In genomic region chr2:6914829-6915228, GRCh38 we compare ENCODE assay signal across 11 cellular contexts. TPM values are rescaled to one million over a fixed set of nuclear protein-coding genes. Genes with fewer than 3 reads are reported as not detected.
DNase-seq lines count a peak whose midpoint lies in the region; ATAC-seq and TF ChIP-seq lines count a peak whose summit lies in the region.
"Had no signal": no experiment of that assay in that cellular context is flagged by ENCODE, and none has a peak within 500 bp of the region (broad histone marks: within the 10 kb centered on the region; RNA-seq: fewer than 3 reads in every experiment).

No MANE protein-coding gene starts in this region.

- peak overlapping the region; percentile 33 for H3K4me3 Mint-ChIP-seq in activated naive CD8-positive, alpha-beta T cell treated with anti-CD3 and anti-CD28 coated beads for 36 hours
- no peak overlapping the region for H3K4me3 Mint-ChIP-seq in T-helper 2 cell treated with Interferon-gamma antibody and Interleukin-4, amounts not matched to agents 5 μg/mL and 100 μg/mL, for 36 hours
- no peak overlapping the region for H3K4me3 Mint-ChIP-seq in GM23338

- H3K36me3 Mint-ChIP-seq in activated naive CD8-positive, alpha-beta T cell treated with anti-CD3 and anti-CD28 coated beads for 36 hours: peaks cover 67% of the 10 kb centered on the region
- H3K36me3 Mint-ChIP-seq in T-helper 2 cell treated with Interferon-gamma antibody and Interleukin-4, amounts not matched to agents 5 μg/mL and 100 μg/mL, for 36 hours (ENCODE audit: low read depth): peaks cover 49% of the 10 kb centered on the region
- peaks cover 4% of the 10 kb centered on the region; the same call in 2 of the 3 replicates for H3K36me3 Mint-ChIP-seq in GM23338 (ENCODE audit: low read depth)

- H3K4me1 ChIP-seq in GM23338 (ENCODE audit: insufficient read depth): peaks cover 8% of the 10 kb centered on the region

- no peaks in the 10 kb centered on the region for H4K20me1 ChIP-seq in GM23338 (replicated peaks; ENCODE audit: insufficient read depth)

- H2AFZ ChIP-seq in GM23338: no peak overlapping the region; the same call in 1 of the 2 replicates

- H3K4me2 ChIP-seq in GM23338: no peak overlapping the region

- peaks cover 4% of the 10 kb centered on the region; the same call in 1 of the 2 replicates for H3K79me2 ChIP-seq in GM23338 (replicated peaks; ENCODE audit: insufficient read depth)

- H3K36me3 ChIP-seq in kidney epithelial cell (ENCODE audit: control insufficient read depth, insufficient read depth, low read length) (no peaks in the 10 kb centered on the region), GM23338 (ENCODE audit: insufficient read depth) (no peaks in the 10 kb centered on the region)
- H3K36me3 ChIP-seq: right lobe of liver had no signal

- TF ChIP-seq CTCF in kidney epithelial cell (IDR thresholded peaks at IDR 0.05; ENCODE audit: insufficient read depth, low read length, poor library complexity, severe bottlenecking): no peak
- TF ChIP-seq CTCF in GM23338 (conservative IDR thresholded peaks at IDR 0.05; ENCODE audit: low read depth in 2 of 2): no peak

- peak overlapping the region; percentile 85 for H3K27ac Mint-ChIP-seq in activated naive CD8-positive, alpha-beta T cell treated with anti-CD3 and anti-CD28 coated beads for 36 hours
- H3K27ac Mint-ChIP-seq in T-helper 2 cell treated with Interferon-gamma antibody and Interleukin-4, amounts not matched to agents 5 μg/mL and 100 μg/mL, for 36 hours: no peak overlapping the region
- H3K27ac Mint-ChIP-seq in GM23338: no peak overlapping the region

- DNase-seq in COLO829 (ENCODE audit: low spot score): peak; percentile 66
- peak; percentile 81 for DNase-seq in M059J (ENCODE audit: low read depth)
- no peak for DNase-seq in activated naive CD8-positive, alpha-beta T cell treated with anti-CD3 and anti-CD28 coated beads for 36 hours
- peak; percentile 66 for DNase-seq in kidney epithelial cell (ENCODE audit: low read depth)
- DNase-seq in T-helper 2 cell treated with Interferon-gamma antibody and Interleukin-4, amounts not matched to agents 5 μg/mL and 100 μg/mL, for 36 hours (ENCODE audit: low spot score): no peak
- DNase-seq in GM23338 (ENCODE audit: low spot score): no peak
- DNase-seq in UCSD-AML1 (lab: John Stamatoyannopoulos, UW; ENCODE audit: unreplicated experiment): no peak
- DNase-seq: left ventricle myocardium superior, NCI-H2171 treated with DMSO at 0.1 percent for 48 hours, right lobe of liver had no signal

- ATAC-seq in GM23338 (no peak), HG03045 (IDR thresholded peaks at IDR 0.05; ENCODE audit: unreplicated experiment) (no peak)
- ATAC-seq: left ventricle myocardium superior had no signal

- peaks cover 69% of the 10 kb centered on the region for H3K4me1 Mint-ChIP-seq in activated naive CD8-positive, alpha-beta T cell treated with anti-CD3 and anti-CD28 coated beads for 36 hours
- H3K4me1 Mint-ChIP-seq in T-helper 2 cell treated with Interferon-gamma antibody and Interleukin-4, amounts not matched to agents 5 μg/mL and 100 μg/mL, for 36 hours (ENCODE audit: low read depth): peaks cover 60% of the 10 kb centered on the region
- peaks cover 22% of the 10 kb centered on the region for H3K4me1 Mint-ChIP-seq in GM23338

- H3K9me3 Mint-ChIP-seq in activated naive CD8-positive, alpha-beta T cell treated with anti-CD3 and anti-CD28 coated beads for 36 hours: peaks cover 12% of the 10 kb centered on the region
- H3K9me3 Mint-ChIP-seq in T-helper 2 cell treated with Interferon-gamma antibody and Interleukin-4, amounts not matched to agents 5 μg/mL and 100 μg/mL, for 36 hours: peaks cover 22% of the 10 kb centered on the region
- peaks cover 9% of the 10 kb centered on the region; the same call in 2 of the 3 replicates for H3K9me3 Mint-ChIP-seq in GM23338

- no peaks in the 10 kb centered on the region for H3K27me3 Mint-ChIP-seq in activated naive CD8-positive, alpha-beta T cell treated with anti-CD3 and anti-CD28 coated beads for 36 hours
- H3K27me3 Mint-ChIP-seq in T-helper 2 cell treated with Interferon-gamma antibody and Interleukin-4, amounts not matched to agents 5 μg/mL and 100 μg/mL, for 36 hours (ENCODE audit: low read depth): peaks cover 2% of the 10 kb centered on the region
- H3K27me3 Mint-ChIP-seq in GM23338 (ENCODE audit: insufficient read depth, low read depth, poor library complexity): peaks cover 11% of the 10 kb centered on the region

- H3F3A ChIP-seq in GM23338 (replicated peaks; ENCODE audit: low read depth): no peaks in the 10 kb centered on the region

- H3K27me3 ChIP-seq in kidney epithelial cell (ENCODE audit: control insufficient read depth, insufficient read depth, low read length) (no peaks in the 10 kb centered on the region), GM23338 (ENCODE audit: insufficient read depth) (peaks cover 28% of the 10 kb centered on the region)
- H3K27me3 ChIP-seq: right lobe of liver had no signal

- no peak overlapping the region for H3K27ac ChIP-seq in GM23338 (ENCODE audit: low read depth)
- H3K27ac ChIP-seq: right lobe of liver had no signal

- no peak overlapping the region for H3K4me3 ChIP-seq in kidney epithelial cell (ENCODE audit: low read depth, low read length)
- H3K4me3 ChIP-seq in GM23338: no peak overlapping the region
- H3K4me3 ChIP-seq: right lobe of liver had no signal

- no peaks in the 10 kb centered on the region for H3K9me2 ChIP-seq in GM23338 (ENCODE audit: insufficient read depth)

TF ChIP-seq in GM23338, 12 proteins besides CTCF, POLR2A, EP300 and RAD21 (continues in another document):
- TF ChIP-seq, protein P1, sequence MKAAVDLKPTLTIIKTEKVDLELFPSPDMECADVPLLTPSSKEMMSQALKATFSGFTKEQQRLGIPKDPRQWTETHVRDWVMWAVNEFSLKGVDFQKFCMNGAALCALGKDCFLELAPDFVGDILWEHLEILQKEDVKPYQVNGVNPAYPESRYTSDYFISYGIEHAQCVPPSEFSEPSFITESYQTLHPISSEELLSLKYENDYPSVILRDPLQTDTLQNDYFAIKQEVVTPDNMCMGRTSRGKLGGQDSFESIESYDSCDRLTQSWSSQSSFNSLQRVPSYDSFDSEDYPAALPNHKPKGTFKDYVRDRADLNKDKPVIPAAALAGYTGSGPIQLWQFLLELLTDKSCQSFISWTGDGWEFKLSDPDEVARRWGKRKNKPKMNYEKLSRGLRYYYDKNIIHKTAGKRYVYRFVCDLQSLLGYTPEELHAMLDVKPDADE (IDR thresholded peaks at IDR 0.05): no peak
- no peak for TF ChIP-seq JUNB (IDR thresholded peaks at IDR 0.05; ENCODE audit: unreplicated experiment)
- no peak for TF ChIP-seq STAT1 (IDR thresholded peaks at IDR 0.05; ENCODE audit: unreplicated experiment)
- TF ChIP-seq POLR2AphosphoS5 (IDR thresholded peaks at IDR 0.05; ENCODE audit: low read depth): no peak
- no peak for TF ChIP-seq REST (IDR thresholded peaks at IDR 0.05; ENCODE audit: unreplicated experiment)
- no peak for TF ChIP-seq NANOG (IDR thresholded peaks at IDR 0.05; ENCODE audit: borderline replicate concordance)
- no peak for TF ChIP-seq EZH2 (IDR thresholded peaks at IDR 0.05; ENCODE audit: low read depth, unreplicated experiment)
- TF ChIP-seq ZNF114 (CRISPR knock-in tag; IDR thresholded peaks at IDR 0.05): no peak

RNA-seq across cellular contexts. Expression of gene RNF144A, which starts 2.4 kb away (rescaled TPM):
- 1.5 and 3.5 TPM in 2 replicates for total RNA-seq in M059J (2014; rRNA removed; shearing (Covaris generic))
- total RNA-seq in activated naive CD8-positive, alpha-beta T cell treated with anti-CD3 and anti-CD28 coated beads for 36 hours: 10 to 100 TPM; 29.7 to 31.4 TPM
- 23.5 and 32.7 TPM in 2 replicates for total RNA-seq in kidney epithelial cell
- total RNA-seq in GM23338 (2014; rRNA removed; shearing (Covaris generic)): 12.5 and 14.7 TPM in 2 replicates
- 2.8 and 2.9 TPM in 2 replicates for polyA plus RNA-seq in GM23338 (2016; fragmentation: Nextera tagmentation; extraction: Ambion mirVana)

RNA-seq across cellular contexts. Expression of gene RSAD2, which starts 37.3 kb away (rescaled TPM):
- 117 and 157 TPM in 2 replicates for total RNA-seq in M059J (2014; rRNA removed; shearing (Covaris generic))
- 10 to 100 TPM in 1 of 2 experiments, 1 to 10 TPM in 1; 9.2 to 10.0 TPM for total RNA-seq in activated naive CD8-positive, alpha-beta T cell treated with anti-CD3 and anti-CD28 coated beads for 36 hours
- 3.6 and 4.9 TPM in 2 replicates for total RNA-seq in kidney epithelial cell
- total RNA-seq in GM23338 (2014; rRNA removed; shearing (Covaris generic)): 0.10 TPM in 1 of 2 replicates, not detected in the other
- not detected in 2 replicates for polyA plus RNA-seq in GM23338 (2016; fragmentation: Nextera tagmentation; extraction: Ambion mirVana)

RNA-seq across cellular contexts. Expression of gene CMPK2, which starts 49.1 kb away (rescaled TPM):
- total RNA-seq in M059J (2014; rRNA removed; shearing (Covaris generic)): 107 and 134 TPM in 2 replicates
- total RNA-seq in activated naive CD8-positive, alpha-beta T cell treated with anti-CD3 and anti-CD28 coated beads for 36 hours: 10 to 100 TPM; 11.8 to 13.2 TPM
- 9.0 and 9.8 TPM in 2 replicates for total RNA-seq in kidney epithelial cell
- total RNA-seq in GM23338 (2014; rRNA removed; shearing (Covaris generic)): 0.12 and 0.56 TPM in 2 replicates
- 0.13 and 0.35 TPM in 2 replicates for polyA plus RNA-seq in GM23338 (2016; fragmentation: Nextera tagmentation; extraction: Ambion mirVana)

Comparison
In these comparisons a context has a peak if more than half of its experiments do, and no peak if none do; other contexts are left out.
1. DNase-seq: peak in COLO829 (single experiment), M059J (single experiment) and kidney epithelial cell (single experiment); none in activated naive CD8-positive, alpha-beta T cell treated with anti-CD3 and anti-CD28 coated beads for 36 hours (single experiment), T-helper 2 cell treated with Interferon-gamma antibody and Interleukin-4, amounts not matched to agents 5 μg/mL and 100 μg/mL, for 36 hours (single experiment), GM23338 (single experiment) and UCSD-AML1 (single experiment).
2. RNA of gene RSAD2, which starts 37.3 kb away (total RNA-seq): 117 to 157 TPM in M059J; 9.2 to 10.0 TPM in activated naive CD8-positive, alpha-beta T cell treated with anti-CD3 and anti-CD28 coated beads for 36 hours, 3.6 to 4.9 TPM in kidney epithelial cell and 0.10 TPM in GM23338; every median in the first group is over 10 times any median in the second.